11 cellular contexts compared by ENCODE assay signal in the genomic region with DNA sequence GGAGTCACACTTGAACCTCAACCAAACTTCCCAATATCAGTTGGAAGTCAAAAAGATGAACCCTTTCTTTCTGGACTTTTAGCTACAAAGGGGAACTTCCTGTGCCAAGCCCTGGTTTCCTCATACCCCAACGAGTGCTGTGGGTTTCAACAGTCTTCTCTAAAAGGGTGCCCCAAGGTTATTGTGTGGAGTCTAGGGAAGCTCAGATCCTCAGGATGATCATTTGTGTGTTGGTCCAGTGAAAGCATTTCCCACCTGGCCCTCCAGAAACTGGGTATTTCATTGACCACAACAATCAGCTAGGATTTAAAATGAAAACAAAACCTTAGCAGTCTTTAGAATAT. TPM values are rescaled to one million over a fixed set of nuclear protein-coding genes. Genes with fewer than 3 reads are reported as not detected.
DNase-seq lines count a peak whose midpoint lies in the region; ATAC-seq and TF ChIP-seq lines count a peak whose summit lies in the region.
"Had no signal": no experiment of that assay in that cellular context is flagged by ENCODE, and none has a peak within 500 bp of the region (broad histone marks: within the 10 kb centered on the region; RNA-seq: fewer than 3 reads in every experiment).

No MANE protein-coding gene starts in this region.

- intact Hi-C loops in CD4-positive, alpha-beta T cell (cut with DNase I, micrococcal nuclease) = no loop called here
- intact Hi-C loops in ovary (cut with DNase I) = no loop called here
- intact Hi-C loops in aorta (cut with DNase I) = no loop called here

- peak overlapping the region; percentile 11; the same call in 1 of the 2 replicates for H2AFZ ChIP-seq in Loucy (ENCODE audit: low read length)

- 35 to 57% (median 48%) methylated on average over 1 of the region's 1 CpG for WGBS in ovary, 3 donors
- 61 to 76% methylated on average over 1 of the region's 1 CpG for WGBS in aorta, 2 donors

- H3K27me3 ChIP-seq in CD4-positive, alpha-beta T cell (ENCODE audit: control insufficient read depth, insufficient read depth, low read length) = no peaks in the 10 kb centered on the region
- H3K27me3 ChIP-seq in Loucy (ENCODE audit: insufficient read depth, low read length, poor library complexity, severe bottlenecking) (no peaks in the 10 kb centered on the region), ovary (no peaks in the 10 kb centered on the region), aorta (ENCODE audit: control insufficient read depth in 1 of 2, insufficient read depth in 2 of 2, low read length in 1 of 2) (no peaks in the 10 kb centered on the region)

- no peak for ATAC-seq in CD4-positive, alpha-beta T cell (ENCODE audit: poor library complexity)
- ATAC-seq in activated naive CD8-positive, alpha-beta T cell treated with anti-CD3 and anti-CD28 coated beads, Interleukin-2, amount 50 U/mL, for 24 hours = no peak
- no peak for ATAC-seq in aorta (ENCODE audit: low FRiP score)

- POLR2A ChIA-PET in CD4-positive, alpha-beta T cell (lab: Charles Lee) = interaction anchor here (0.6 to 2.9 kb wide), 11 partner anchors 12 to 179 kb away, joined by 3 to 43 read pairs (median 4); a partner anchor contains a TSS

- TF ChIP-seq POLR2A in ovary (IDR thresholded peaks at IDR 0.05) = no peak

- no peaks in the 10 kb centered on the region for H3K9me3 Mint-ChIP-seq in CD4-positive, alpha-beta T cell
- no peaks in the 10 kb centered on the region for H3K9me3 Mint-ChIP-seq in activated naive CD8-positive, alpha-beta T cell treated with anti-CD3 and anti-CD28 coated beads, Interleukin-2, amount 50 U/mL, for 24 hours

- H3K9me3 ChIP-seq in CD4-positive, alpha-beta T cell (ENCODE audit: control insufficient read depth, low read length) = no peaks in the 10 kb centered on the region
- H3K9me3 ChIP-seq in Loucy (ENCODE audit: insufficient read depth, low read depth, low read length) = no peaks in the 10 kb centered on the region
- H3K9me3 ChIP-seq in ovary = no peaks in the 10 kb centered on the region
- no peaks in the 10 kb centered on the region for H3K9me3 ChIP-seq in aorta (ENCODE audit: control insufficient read depth, low read length)

- peaks cover 51% of the 10 kb centered on the region for H3K4me1 Mint-ChIP-seq in CD4-positive, alpha-beta T cell (ENCODE audit: low read depth)
- peaks cover 38% of the 10 kb centered on the region for H3K4me1 Mint-ChIP-seq in activated naive CD8-positive, alpha-beta T cell treated with anti-CD3 and anti-CD28 coated beads, Interleukin-2, amount 50 U/mL, for 24 hours

- H3K4me3 Mint-ChIP-seq in CD4-positive, alpha-beta T cell = peak overlapping the region; percentile 90
- H3K4me3 Mint-ChIP-seq in activated naive CD8-positive, alpha-beta T cell treated with anti-CD3 and anti-CD28 coated beads, Interleukin-2, amount 50 U/mL, for 24 hours = no peak overlapping the region

- peak overlapping the region; percentile 76 for H3K9ac ChIP-seq in Loucy (ENCODE audit: low read depth, low read length, poor library complexity, severe bottlenecking)

- H3K4me1 ChIP-seq in Loucy (ENCODE audit: insufficient read depth, low read length, poor library complexity, severe bottlenecking) (peaks cover 40% of the 10 kb centered on the region), ovary (ENCODE audit: insufficient read depth) (peaks cover 9% of the 10 kb centered on the region), aorta (ENCODE audit: control insufficient read depth in 1 of 2, insufficient read depth in 2 of 2, low read length in 2 of 2) (no peaks in the 10 kb centered on the region)

- CTCF ChIA-PET in CD4-positive, alpha-beta T cell (lab: Charles Lee) = interaction anchor here (3.2 kb wide), 1 partner anchor 9 kb away, joined by 18 read pairs; no protein-coding TSS in a partner anchor

- no peaks in the 10 kb centered on the region for H3K27me3 Mint-ChIP-seq in CD4-positive, alpha-beta T cell
- no peaks in the 10 kb centered on the region for H3K27me3 Mint-ChIP-seq in activated naive CD8-positive, alpha-beta T cell treated with anti-CD3 and anti-CD28 coated beads, Interleukin-2, amount 50 U/mL, for 24 hours

- H3K4me3 ChIP-seq in Loucy (ENCODE audit: low read length, poor library complexity, severe bottlenecking) (peak overlapping the region; percentile 60), ovary (no peak overlapping the region), aorta (ENCODE audit: low read length in 2 of 2) (no peak overlapping the region)

- DNase-seq in CD4-positive, alpha-beta T cell = no peak
- DNase-seq in activated naive CD8-positive, alpha-beta T cell treated with anti-CD3 and anti-CD28 coated beads, Interleukin-2, amount 50 U/mL, for 24 hours = no peak
- no peak for DNase-seq in ovary
- no peak for DNase-seq in NCI-H2196 (lab: John Stamatoyannopoulos, UW; ENCODE audit: unreplicated experiment)
- DNase-seq in C1 segment of cervical spinal cord (lab: John Stamatoyannopoulos, UW) = no peak
- no peak for DNase-seq in DMS 273 (lab: John Stamatoyannopoulos, UW; ENCODE audit: unreplicated experiment)
- no peak for DNase-seq in aorta
- DNase-seq: activated CD4-positive, alpha-beta T cell treated with anti-CD3 and anti-CD28 coated beads for 4 hours; PC-3; stimulated activated CD4-positive, alpha-beta T cell treated with anti-CD3 and anti-CD28 coated beads, Interleukin-2, amount 100 ng/mL, for 24 hours had no signal

- peak overlapping the region; percentile 100 for H3K27ac Mint-ChIP-seq in CD4-positive, alpha-beta T cell
- H3K27ac Mint-ChIP-seq in activated naive CD8-positive, alpha-beta T cell treated with anti-CD3 and anti-CD28 coated beads, Interleukin-2, amount 50 U/mL, for 24 hours = peak overlapping the region; percentile 89

- no peaks in the 10 kb centered on the region for H3K9me2 ChIP-seq in Loucy (replicated peaks; ENCODE audit: low read depth, low read length)

- H3K36me3 ChIP-seq in Loucy (ENCODE audit: insufficient read depth, low read length) = no peaks in the 10 kb centered on the region
- H3K36me3 ChIP-seq in ovary = no peaks in the 10 kb centered on the region
- H3K36me3 ChIP-seq in aorta (ENCODE audit: control insufficient read depth in 1 of 2, insufficient read depth in 2 of 2, low read length in 1 of 2) = no peaks in the 10 kb centered on the region

- H3F3A ChIP-seq in Loucy (ENCODE audit: low read depth) = no peaks in the 10 kb centered on the region

- H4K20me1 ChIP-seq in Loucy (ENCODE audit: insufficient read depth, low read length, poor library complexity, severe bottlenecking) = no peaks in the 10 kb centered on the region

- peak overlapping the region; percentile 86 for H3K27ac ChIP-seq in CD4-positive, alpha-beta T cell (ENCODE audit: low read depth, low read length)
- peak overlapping the region; percentile 73 to 85 for H3K27ac ChIP-seq in ovary
- H3K27ac ChIP-seq in aorta (ENCODE audit: low read depth in 1 of 2, low read length in 2 of 2) = no peak overlapping the region

- H3K79me2 ChIP-seq in Loucy (ENCODE audit: insufficient read depth, low read length) = no peaks in the 10 kb centered on the region

- TF ChIP-seq CTCF in CD4-positive, alpha-beta T cell (IDR thresholded peaks at IDR 0.05) = no peak
- TF ChIP-seq CTCF in Loucy (conservative IDR thresholded peaks at IDR 0.05; ENCODE audit: low read length) = no peak
- TF ChIP-seq CTCF in ovary (IDR thresholded peaks at IDR 0.05) = no peak

- H3K4me2 ChIP-seq in Loucy (ENCODE audit: low read depth, low read length, poor library complexity, severe bottlenecking) = peak overlapping the region; percentile 80

- TF ChIP-seq EP300 in ovary (IDR thresholded peaks at IDR 0.05) = no peak

- H3K36me3 Mint-ChIP-seq in CD4-positive, alpha-beta T cell (ENCODE audit: low read depth) = peaks cover 33% of the 10 kb centered on the region
- H3K36me3 Mint-ChIP-seq in activated naive CD8-positive, alpha-beta T cell treated with anti-CD3 and anti-CD28 coated beads, Interleukin-2, amount 50 U/mL, for 24 hours (ENCODE audit: low read depth) = peaks cover 31% of the 10 kb centered on the region

RNA-seq across cellular contexts. Expression of a gene that starts 29.4 kb away (rescaled TPM):
- 10 to 100 TPM; 36.2 to 37.4 TPM for total RNA-seq in CD4-positive, alpha-beta T cell
- total RNA-seq in ovary (10 to 100 TPM; 17.8 to 46.7 (median 24.5) TPM), aorta (10 to 100 TPM; 22.3 to 32.0 TPM)
- polyA plus RNA-seq in ovary (10 to 100 TPM; 26.6 to 44.5 TPM), aorta (10 to 100 TPM; 23.3 to 24.6 TPM)

RNA-seq across cellular contexts. Expression of a gene that starts 57.2 kb away (rescaled TPM):
- total RNA-seq in CD4-positive, alpha-beta T cell = 1 to 10 TPM; 6.7 to 6.8 TPM
- total RNA-seq in ovary (10 to 100 TPM; 19.0 to 44.6 (median 38.6) TPM), aorta (10 to 100 TPM; 34.4 to 47.6 TPM)
- polyA plus RNA-seq in ovary (10 to 100 TPM; 23.2 to 38.0 TPM), aorta (10 to 100 TPM; 20.7 to 28.1 TPM)

Comparison
In these comparisons a context has a peak if more than half of its experiments do, and no peak if none do; other contexts are left out.
1. H3K27ac ChIP-seq: peak in CD4-positive, alpha-beta T cell (single experiment) and ovary (2 of 2); none in aorta (0 of 2).